ENCODE assay signal across 2 cellular contexts in the genomic region with DNA sequence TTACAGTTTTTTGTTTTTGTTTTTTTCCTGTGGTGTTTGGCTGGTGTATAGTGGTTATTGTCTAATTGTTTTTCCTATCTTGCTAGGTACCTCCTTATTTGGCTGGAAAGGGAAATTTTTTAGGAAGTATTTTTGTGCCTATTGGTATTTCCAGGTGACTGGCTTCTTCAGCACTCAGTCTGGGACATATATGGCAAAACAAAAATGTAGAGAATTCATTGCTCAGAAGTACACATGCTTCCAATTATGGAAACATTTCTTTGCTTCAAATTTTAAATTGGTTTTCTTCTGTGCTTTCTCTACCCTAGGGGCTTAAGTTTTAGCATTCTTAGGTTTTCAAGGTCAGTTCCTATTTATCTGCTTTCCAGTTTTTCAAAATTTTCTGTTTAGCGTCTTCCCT.
TF ChIP-seq lines count a peak whose summit lies in the region.

No MANE protein-coding gene starts in this region.

TF ChIP-seq in A549, 52 proteins besides CTCF, POLR2A, EP300 and RAD21:
- no peak for TF ChIP-seq NR3C1 (IDR thresholded peaks at IDR 0.05)
- no peak for TF ChIP-seq EHF (CRISPR knock-in tag; IDR thresholded peaks at IDR 0.05)
- no peak for TF ChIP-seq MYC (IDR thresholded peaks at IDR 0.05; ENCODE audit: borderline replicate concordance, low read length)
- TF ChIP-seq BHLHE40 (IDR thresholded peaks at IDR 0.05; ENCODE audit: low read depth, low read length) = no peak
- TF ChIP-seq RFX5 (IDR thresholded peaks at IDR 0.05) = no peak
- TF ChIP-seq ZC3H11A (IDR thresholded peaks at IDR 0.05) = no peak
- no peak for TF ChIP-seq CHD2 (IDR thresholded peaks at IDR 0.05; ENCODE audit: low read length, partially characterized antibody)
- no peak for TF ChIP-seq BCL3 (IDR thresholded peaks at IDR 0.05)
- TF ChIP-seq, protein P1, sequence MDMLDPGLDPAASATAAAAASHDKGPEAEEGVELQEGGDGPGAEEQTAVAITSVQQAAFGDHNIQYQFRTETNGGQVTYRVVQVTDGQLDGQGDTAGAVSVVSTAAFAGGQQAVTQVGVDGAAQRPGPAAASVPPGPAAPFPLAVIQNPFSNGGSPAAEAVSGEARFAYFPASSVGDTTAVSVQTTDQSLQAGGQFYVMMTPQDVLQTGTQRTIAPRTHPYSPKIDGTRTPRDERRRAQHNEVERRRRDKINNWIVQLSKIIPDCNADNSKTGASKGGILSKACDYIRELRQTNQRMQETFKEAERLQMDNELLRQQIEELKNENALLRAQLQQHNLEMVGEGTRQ (IDR thresholded peaks at IDR 0.05) = no peak
- TF ChIP-seq FOXS1 (CRISPR knock-in tag; IDR thresholded peaks at IDR 0.05) = no peak

TF ChIP-seq in HepG2, 621 proteins besides CTCF, POLR2A, EP300 and RAD21:
- TF ChIP-seq REXO4 (CRISPR knock-in tag; IDR thresholded peaks at IDR 0.05; ENCODE audit: borderline replicate concordance) (no peak), ZNF432 (CRISPR knock-in tag; IDR thresholded peaks at IDR 0.05; ENCODE audit: borderline replicate concordance) (no peak), ZNF674 (CRISPR knock-in tag; IDR thresholded peaks at IDR 0.05; ENCODE audit: low read depth) (no peak), ZFYVE20 (CRISPR knock-in tag; IDR thresholded peaks at IDR 0.05; ENCODE audit: borderline replicate concordance, low read depth) (no peak), MTF2 (CRISPR knock-in tag; IDR thresholded peaks at IDR 0.05; ENCODE audit: borderline replicate concordance) (no peak), ZNF749 (CRISPR knock-in tag; IDR thresholded peaks at IDR 0.05; ENCODE audit: borderline replicate concordance) (no peak), ZMYM2 (CRISPR knock-in tag; IDR thresholded peaks at IDR 0.05) (no peak)
